In genomic region chr4:123564758-123565346, GRCh38 we compare ENCODE assay signal across 8 cellular contexts.
DNase-seq lines count a peak whose midpoint lies in the region; ATAC-seq, FAIRE-seq and TF ChIP-seq lines count a peak whose summit lies in the region.

No MANE protein-coding gene starts in this region.

- no peak overlapping the region for H3K4me2 ChIP-seq in GM12878 (ENCODE audit: control insufficient read depth, insufficient read depth)
- no peak overlapping the region for H3K4me2 ChIP-seq in keratinocyte (ENCODE audit: control insufficient read depth, extremely low read depth, insufficient read depth, low read depth, low read length)

- dilution Hi-C loops in keratinocyte (cut with MboI; ENCODE audit: extremely low pct_ligation_motif_present, low sequenced_read_pairs): no loop called here

- POLR2A ChIA-PET in GM12878 (lab: Charles Lee): no interaction called here

- H3K9ac ChIP-seq in GM12878 (ENCODE audit: control insufficient read depth, insufficient read depth, low read length) (no peak overlapping the region), keratinocyte (ENCODE audit: control insufficient read depth, extremely low read depth, insufficient read depth, low read length) (no peak overlapping the region)

- H3K36me3 ChIP-seq in GM12878 (ENCODE audit: control insufficient read depth in 2 of 2, insufficient read depth in 2 of 2, low read length in 1 of 2) (no peaks in the 10 kb centered on the region), keratinocyte (ENCODE audit: control insufficient read depth in 2 of 2, extremely low read depth in 1 of 2, insufficient read depth in 2 of 2, low read length in 2 of 2) (no peaks in the 10 kb centered on the region)

- CTCF ChIA-PET in GM12878 (lab: Yijun Ruan, JAX): interaction anchor here (0.6 to 4.8 kb wide), 45 partner anchors 8 to 468 kb away, joined by 3 to 85 read pairs (median 5); partner anchors contain the start of gene SPRY1

- ATAC-seq in HG02623 (IDR thresholded peaks at IDR 0.05; ENCODE audit: unreplicated experiment) (peak; percentile 100), GM12878 (peak; percentile 100)

- H3K4me3 ChIP-seq in NB4 (ENCODE audit: low read depth, low read length): no peak overlapping the region
- no peak overlapping the region for H3K4me3 ChIP-seq in GM12878
- no peak overlapping the region for H3K4me3 ChIP-seq in keratinocyte (ENCODE audit: control insufficient read depth in 2 of 3, extremely low read depth in 1 of 3, insufficient read depth in 2 of 3, low read depth in 1 of 3, low read length in 3 of 3)

- TF ChIP-seq EP300 in GM12878 (IDR thresholded peaks at IDR 0.05; ENCODE audit: borderline replicate concordance in 1 of 2, control insufficient read depth in 1 of 2, low read depth in 2 of 2, low read length in 2 of 2): no peak

- H3K27ac ChIP-seq in GM12878 (ENCODE audit: control insufficient read depth, insufficient read depth) (no peak overlapping the region), keratinocyte (ENCODE audit: control insufficient read depth, insufficient read depth, low read length) (no peak overlapping the region)

- no peaks in the 10 kb centered on the region for H3K9me1 ChIP-seq in keratinocyte (ENCODE audit: control insufficient read depth, extremely low read depth, insufficient read depth, low read length)

- BruUV-seq in GM12878 (replicated peaks; lab: Mats Ljungman, UMichigan): no TSS peak

- H3K27me3 ChIP-seq in GM12878 (replicated peaks in 1 of 2; ENCODE audit: control insufficient read depth in 2 of 2, insufficient read depth in 2 of 2, low read length in 1 of 2) (no peaks in the 10 kb centered on the region), keratinocyte (ENCODE audit: control insufficient read depth, extremely low read depth, insufficient read depth, low read length) (no peaks in the 10 kb centered on the region)

- peak; percentile 86 for TF ChIP-seq RAD21 in GM12878 (IDR thresholded peaks at IDR 0.05; ENCODE audit: insufficient read depth, low read depth, low read length)

- no peaks in the 10 kb centered on the region for H3K79me2 ChIP-seq in GM12878 (ENCODE audit: control insufficient read depth, insufficient read depth, low read length)
- H3K79me2 ChIP-seq in keratinocyte (ENCODE audit: control insufficient read depth, insufficient read depth, low read length): no peaks in the 10 kb centered on the region

- SMC1A ChIA-PET in GM12878 (lab: Charles Lee; ENCODE audit: uncharacterized antibody, unreplicated experiment): interaction anchor here (0.6 to 4.3 kb wide), 31 partner anchors 10 to 463 kb away, joined by 3 to 68 read pairs (median 5); partner anchors contain the start of gene SPRY1

- no peak overlapping the region for H2AFZ ChIP-seq in GM12878 (ENCODE audit: control insufficient read depth, low read depth, low read length)
- no peak overlapping the region for H2AFZ ChIP-seq in keratinocyte (ENCODE audit: control insufficient read depth, low read length)

- TF ChIP-seq CTCF in NB4 (IDR thresholded peaks at IDR 0.05; ENCODE audit: low read depth, low read length) (peak; percentile 99), GM12878 (IDR thresholded peaks at IDR 0.05 in 2 of 3, conservative IDR thresholded peaks at IDR 0.05 in 1 of 3; ENCODE audit: control insufficient read depth in 2 of 3, extremely low read depth in 1 of 3, insufficient read depth in 1 of 3, low read depth in 3 of 3, low read length in 3 of 3) (peak; percentile 94 to 99 (median 95)), keratinocyte (optimal IDR thresholded peaks at IDR 0.05 in 1 of 3, IDR thresholded peaks at IDR 0.05 in 1 of 3, conservative IDR thresholded peaks at IDR 0.05 in 1 of 3; ENCODE audit: extremely low read depth in 1 of 3, insufficient read depth in 2 of 3, low read length in 3 of 3) (peak; percentile 82 to 98 (median 95))

- WGBS in GM12878 (ENCODE audit: insufficient coverage, insufficient replicate concordance, low lambda C conversion rate, missing lambda C conversion rate): 17% methylated on average over 6 of the region's 6 CpGs

- peak in 5 of 6 experiments; percentile 0 to 24 (median 7) for DNase-seq in stimulated activated naive CD4-positive, alpha-beta T cell (lab: John Stamatoyannopoulos, UW)
- DNase-seq in stimulated activated naive CD4-positive, alpha-beta T cell treated with Interleukin-2 at 50 U/mL for 16 hours (lab: John Stamatoyannopoulos, UW): no peak
- DNase-seq in NB4 (ENCODE audit: low read depth): peak; percentile 91
- DNase-seq in SKM-1 treated with dmso at 0.1 percent for 144 hours (lab: John Stamatoyannopoulos, UW; ENCODE audit: unreplicated experiment): peak; percentile 87
- DNase-seq in GM12878 (ENCODE audit: low read depth, low spot score): peak; percentile 43
- DNase-seq in keratinocyte (ENCODE audit: low read depth, low spot score): no peak
- peak; percentile 15 for DNase-seq in stimulated activated CD8-positive, alpha-beta memory T cell treated with anti-CD3 and anti-CD28 coated beads, Interleukin-12 subunit alpha, Interleukin-12 subunit beta, amount 100 ng/mL, for 4 hours (ENCODE audit: low read depth)

- TF ChIP-seq POLR2A in NB4 (IDR thresholded peaks at IDR 0.05; ENCODE audit: extremely low read depth, insufficient read length) (no peak), GM12878 (IDR thresholded peaks at IDR 0.05; ENCODE audit: low read depth, low read length) (no peak)

- in situ Hi-C loops in GM12878 (cut with MboI): no loop called here

- no peaks in the 10 kb centered on the region for H3K4me1 ChIP-seq in GM12878 (ENCODE audit: control insufficient read depth, insufficient read depth, low read length)
- peaks cover 7% of the 10 kb centered on the region for H3K4me1 ChIP-seq in keratinocyte (ENCODE audit: control insufficient read depth, extremely low read depth, insufficient read depth, low read length)

- intact Hi-C loops in GM12878 (cut with micrococcal nuclease; ENCODE audit: unreplicated experiment): loop anchor here (1.0 to 10.0 kb wide), 5 partner anchors 94 to 697 kb away; partner anchors contain the start of gene SPRY1

- H4K20me1 ChIP-seq in GM12878 (ENCODE audit: control insufficient read depth, insufficient read depth): no peaks in the 10 kb centered on the region
- H4K20me1 ChIP-seq in keratinocyte (ENCODE audit: control insufficient read depth, extremely low read depth, insufficient read depth, low read length): no peaks in the 10 kb centered on the region

- RAD21 ChIA-PET in GM12878 (lab: Charles Lee; ENCODE audit: unreplicated experiment): interaction anchor here (0.9 to 4.3 kb wide), 14 partner anchors 11 to 462 kb away, joined by 3 to 45 read pairs (median 4); partner anchors contain the start of gene SPRY1

- peak; percentile 93 for FAIRE-seq in GM12878 (lab: Jason Lieb, UNC)
- peak; percentile 89 for FAIRE-seq in keratinocyte (lab: Jason Lieb, UNC)

- no peaks in the 10 kb centered on the region; the same call in 2 of the 3 replicates for H3K9me3 ChIP-seq in GM12878 (replicated peaks; ENCODE audit: control insufficient read depth, insufficient read depth, low read length)
- H3K9me3 ChIP-seq in keratinocyte (ENCODE audit: control insufficient read depth, low read depth, low read length): no peaks in the 10 kb centered on the region

TF ChIP-seq in GM12878, 131 proteins besides CTCF, POLR2A, EP300 and RAD21:
- TF ChIP-seq SUPT20H (IDR thresholded peaks at IDR 0.05; ENCODE audit: borderline replicate concordance, control insufficient read depth, low read depth, low read length): no peak
- peak; percentile 70 for TF ChIP-seq YY1 (IDR thresholded peaks at IDR 0.05; ENCODE audit: low read depth, low read length)
- no peak for TF ChIP-seq FOXK2 (IDR thresholded peaks at IDR 0.05)
- TF ChIP-seq ATF3 (IDR thresholded peaks at IDR 0.05; ENCODE audit: borderline replicate concordance, extremely low read depth, low read depth, low read length): peak; percentile 29; the same call in 1 of the 2 replicates
- peak; percentile 65 for TF ChIP-seq RUNX3 (IDR thresholded peaks at IDR 0.05; ENCODE audit: low read length)
- TF ChIP-seq ZBTB4 (CRISPR knock-in tag; IDR thresholded peaks at IDR 0.05): no peak
- peak; percentile 87 for TF ChIP-seq SMARCA5 (IDR thresholded peaks at IDR 0.05)
- TF ChIP-seq RB1 (IDR thresholded peaks at IDR 0.05; ENCODE audit: borderline replicate concordance): peak; percentile 21; the same call in 1 of the 2 replicates
- peak; percentile 94 for TF ChIP-seq SMC3 (IDR thresholded peaks at IDR 0.05; ENCODE audit: borderline replicate concordance, low read length)

Comparison
In these comparisons a context has a peak if more than half of its experiments do, and no peak if none do; other contexts are left out.
1. DNase-seq: peak in stimulated activated naive CD4-positive, alpha-beta T cell (5 of 6), NB4 (single experiment), SKM-1 treated with dmso at 0.1 percent for 144 hours (single experiment), GM12878 (single experiment) and stimulated activated CD8-positive, alpha-beta memory T cell treated with anti-CD3 and anti-CD28 coated beads, Interleukin-12 subunit alpha, Interleukin-12 subunit beta, amount 100 ng/mL, for 4 hours (single experiment); none in stimulated activated naive CD4-positive, alpha-beta T cell treated with Interleukin-2 at 50 U/mL for 16 hours (single experiment) and keratinocyte (single experiment).
2. Peak in every context shown above with its lines, with median percentiles within 50 percentile points of each other: CTCF ChIP-seq.